In genomic region chr6:125301435-125302391, GRCh38 we compare ENCODE assay signal across 8 cellular contexts. TPM values are rescaled to one million over a fixed set of nuclear protein-coding genes. Genes with fewer than 3 reads are reported as not detected.
DNase-seq lines count a peak whose midpoint lies in the region; ATAC-seq and TF ChIP-seq lines count a peak whose summit lies in the region.

TSS of gene HDDC2 (minus strand) at chr6:125301967. CDS start at chr6:125301932, 35 bp downstream.

- ATAC-seq in GM21367 (IDR thresholded peaks at IDR 0.05; ENCODE audit: unreplicated experiment) (peak; percentile 87), upper lobe of left lung (ENCODE audit: low FRiP score in 2 of 2) (peak; percentile 92 to 95)

- H3K4me1 ChIP-seq in SJSA1 (replicated peaks): peaks cover 25% of the 10 kb centered on the region
- H3K4me1 ChIP-seq in upper lobe of left lung: peaks cover 9 to 17% (median 14%) of the 10 kb centered on the region in 4 donors

- 6 to 10% methylated on average over 34 to 41 of the region's 67 CpGs for WGBS in upper lobe of left lung, 2 donors

- no peak for TF ChIP-seq EP300 in upper lobe of left lung (IDR thresholded peaks at IDR 0.05)

- H3K4me3 ChIP-seq in SJSA1 (peak within 1 kb of the TSS; percentile 72), upper lobe of left lung (peak within 1 kb of the TSS; percentile 5 to 82 (median 68))

- H3K27me3 ChIP-seq in SJSA1 (replicated peaks): no peaks in the 10 kb centered on the region
- no peaks in the 10 kb centered on the region for H3K27me3 ChIP-seq in upper lobe of left lung

- H3K9me3 ChIP-seq in SJSA1 (replicated peaks) (no peaks in the 10 kb centered on the region), upper lobe of left lung (no peaks in the 10 kb centered on the region)

- peaks cover 42% of the 10 kb centered on the region for H3K36me3 ChIP-seq in SJSA1
- H3K36me3 ChIP-seq in upper lobe of left lung: peaks cover 0 to 14% (median 2%) of the 10 kb centered on the region in 4 donors

- peak within 1 kb of the TSS; percentile 90 for H3K27ac ChIP-seq in SJSA1
- peak within 1 kb of the TSS; percentile 87 to 93 (median 90) for H3K27ac ChIP-seq in upper lobe of left lung

- peak in 2 of 6 experiments; percentile 13 to 26 for TF ChIP-seq CTCF in upper lobe of left lung (IDR thresholded peaks at IDR 0.05)

- DNase-seq in DMS53 treated with DMSO at 0.1 percent for 48 hours (lab: John Stamatoyannopoulos, UW; ENCODE audit: unreplicated experiment): peak; percentile 17
- DNase-seq in HT1080 (ENCODE audit: low read depth): peak; percentile 62
- DNase-seq in SJSA1 (ENCODE audit: low read depth in 1 of 2, low spot score in 2 of 2): peak; percentile 76 to 87
- peak; percentile 59 for DNase-seq in activated naive CD4-positive, alpha-beta T cell treated with anti-CD3 and anti-CD28 coated beads, Interleukin-2, amount 50 U/mL, for 16 hours
- peak; percentile 45 for DNase-seq in globus pallidus (ENCODE audit: low spot score)
- peak; percentile 34 for DNase-seq in occipital lobe (lab: John Stamatoyannopoulos, UW)
- DNase-seq in upper lobe of left lung: peak; percentile 70 to 95

- TF ChIP-seq POLR2A in upper lobe of left lung (IDR thresholded peaks at IDR 0.05): peak in 2 of 4 donors; percentile 3 to 65

RNA-seq across cellular contexts. Expression of gene HDDC2, which starts in this region (rescaled TPM):
- total RNA-seq in HT1080 (2014; rRNA removed; shearing (Covaris generic)): 126 and 149 TPM in 2 replicates
- polyA plus RNA-seq in HT1080 (2015; cell fraction: cytosol; rRNA removed): 66.8 and 85.9 TPM in 2 replicates
- polyA plus RNA-seq in HT1080 (2015; cell fraction: nucleus; rRNA removed): 29.9 and 33.2 TPM in 2 replicates
- 156 and 194 TPM in 2 replicates for total RNA-seq in SJSA1 (2014; rRNA removed; shearing (Covaris generic))
- 22.9 TPM for total RNA-seq in occipital lobe
- total RNA-seq in upper lobe of left lung: 10 to 100 TPM; 31.4 to 57.5 (median 47.4) TPM

Comparison
In these comparisons a context has a peak if more than half of its experiments do, and no peak if none do; other contexts are left out.
1. Peak in every context shown above with its lines: DNase-seq, ATAC-seq, H3K4me3 ChIP-seq and H3K27ac ChIP-seq.
2. DNase-seq: peak in every context shown above with its lines; median percentile 82 in upper lobe of left lung; 82 in SJSA1; 62 in HT1080; 59 in activated naive CD4-positive, alpha-beta T cell treated with anti-CD3 and anti-CD28 coated beads, Interleukin-2, amount 50 U/mL, for 16 hours; 45 in globus pallidus; 34 in occipital lobe; 17 in DMS53 treated with DMSO at 0.1 percent for 48 hours.